ENCODE assay signal across 28 cellular contexts in the genomic region with DNA sequence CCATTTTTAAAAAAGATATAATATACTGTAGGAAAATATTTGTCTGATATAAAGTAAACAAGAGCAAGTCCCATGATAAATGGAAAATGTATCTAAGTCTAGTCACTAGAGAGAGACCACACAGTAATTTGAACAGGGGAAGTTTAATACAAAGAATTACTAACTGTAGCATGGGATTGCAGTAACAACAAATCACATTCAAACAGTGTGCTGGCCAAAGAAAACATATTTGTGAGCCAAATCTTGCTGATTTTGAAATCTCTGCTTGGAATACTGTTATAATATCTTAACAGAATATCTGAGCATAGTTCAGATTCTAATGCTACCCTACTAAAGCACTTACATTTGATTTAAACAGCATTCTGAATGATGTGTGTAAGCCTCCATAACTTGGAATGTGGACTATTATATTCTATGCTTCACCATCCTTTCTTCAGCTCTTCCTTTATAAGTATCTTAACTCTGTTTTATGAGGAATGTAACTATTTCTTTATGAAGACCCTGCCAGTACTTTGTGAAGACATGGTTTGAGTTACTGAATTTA.
DNase-seq lines count a peak whose midpoint lies in the region; ATAC-seq and TF ChIP-seq lines count a peak whose summit lies in the region.
"Had no signal": no experiment of that assay in that cellular context is flagged by ENCODE, and none has a peak within 500 bp of the region (broad histone marks: within the 10 kb centered on the region; RNA-seq: fewer than 3 reads in every experiment).

No MANE protein-coding gene starts in this region.

- H3K4me2 ChIP-seq in neural progenitor cell, result no peak overlapping the region

- H3K27me3 ChIP-seq in MG63 (no peaks in the 10 kb centered on the region), neural progenitor cell (no peaks in the 10 kb centered on the region)
- H3K27me3 ChIP-seq: esophagus squamous epithelium had no signal

- TF ChIP-seq CTCF in fibroblast of the aortic adventitia (IDR thresholded peaks at IDR 0.05; ENCODE audit: insufficient read depth, low read length) (no peak), osteocyte (IDR thresholded peaks at IDR 0.05) (no peak), neural progenitor cell (IDR thresholded peaks at IDR 0.05) (no peak)

- H3K36me3 ChIP-seq in MG63 (no peaks in the 10 kb centered on the region), neural progenitor cell (no peaks in the 10 kb centered on the region)
- H3K36me3 ChIP-seq: esophagus squamous epithelium, left ventricle myocardium inferior had no signal

- no peak overlapping the region for H3K27ac ChIP-seq in neural progenitor cell
- H3K27ac ChIP-seq: esophagus squamous epithelium, left ventricle myocardium inferior, psoas muscle had no signal

- no peaks in the 10 kb centered on the region for H3F3A ChIP-seq in neural progenitor cell (ENCODE audit: low read depth)

- H3K4me3 Mint-ChIP-seq in osteocyte (ENCODE audit: unreplicated experiment) (no peak overlapping the region), neural progenitor cell (no peak overlapping the region)
- H3K4me3 Mint-ChIP-seq: activated naive CD4-positive, alpha-beta T cell treated with anti-CD3 and anti-CD28 coated beads, Interleukin-2, amount 50 U/mL, for 24 hours; CD8-positive, alpha-beta memory T cell; central memory CD8-positive, alpha-beta T cell; type B pancreatic cell had no signal

- peak; percentile 3 for DNase-seq in MG63
- peak; percentile 35 for DNase-seq in astrocyte of the hippocampus (ENCODE audit: low read depth, low spot score)
- peak; percentile 64 for DNase-seq in fibroblast of the aortic adventitia (ENCODE audit: low read depth)
- no peak for DNase-seq in osteocyte (ENCODE audit: extremely low spot score, unreplicated experiment)
- no peak for DNase-seq in cerebellar nuclear complex (lab: John Stamatoyannopoulos, UW)
- no peak for DNase-seq in mucosa of gallbladder (ENCODE audit: low spot score)
- no peak for DNase-seq in neural progenitor cell (ENCODE audit: low spot score)
- DNase-seq: activated CD4-positive, alpha-beta T cell treated with anti-CD3 and anti-CD28 coated beads for 48 hours; anterior cingulate cortex; CD8-positive, alpha-beta memory T cell; esophagus squamous epithelium; H7; Karpas-422; left ventricle myocardium inferior; NCI-H1436; NCI-H748 treated with DMSO at 0.1 percent for 48 hours; nucleus accumbens; psoas muscle; SHP77 treated with DMSO at 0.1 percent for 48 hours; stimulated activated CD4-positive, alpha-beta T cell treated with anti-CD3 and anti-CD28 coated beads, Interleukin-4, amount 100 ng/mL, for 24 hours; substantia nigra; T1000 had no signal

- H3K4me1 Mint-ChIP-seq in osteocyte (ENCODE audit: unreplicated experiment), result peaks cover 14% of the 10 kb centered on the region
- no peaks in the 10 kb centered on the region for H3K4me1 Mint-ChIP-seq in neural progenitor cell
- H3K4me1 Mint-ChIP-seq: activated naive CD4-positive, alpha-beta T cell treated with anti-CD3 and anti-CD28 coated beads, Interleukin-2, amount 50 U/mL, for 24 hours; CD8-positive, alpha-beta memory T cell; central memory CD8-positive, alpha-beta T cell had no signal

- H3K4me3 ChIP-seq in MG63 (no peak overlapping the region), fibroblast of the aortic adventitia (ENCODE audit: low read depth, low read length) (no peak overlapping the region), neural progenitor cell (no peak overlapping the region)
- H3K4me3 ChIP-seq: esophagus squamous epithelium, GM12878, left ventricle myocardium inferior, psoas muscle had no signal

- no peaks in the 10 kb centered on the region for H4K20me1 ChIP-seq in neural progenitor cell (ENCODE audit: low read depth)

- no peak overlapping the region for H3K9ac ChIP-seq in neural progenitor cell

- no peaks in the 10 kb centered on the region for H3K9me3 ChIP-seq in MG63
- H3K9me3 ChIP-seq in neural progenitor cell (ENCODE audit: low read depth), result no peaks in the 10 kb centered on the region
- H3K9me3 ChIP-seq: esophagus squamous epithelium, left ventricle myocardium inferior, psoas muscle had no signal

- no peak for ATAC-seq in GM18519 (IDR thresholded peaks at IDR 0.05; ENCODE audit: low FRiP score, unreplicated experiment)
- ATAC-seq: GM12878, Panc1, psoas muscle had no signal

- H3K27me3 Mint-ChIP-seq in osteocyte (ENCODE audit: unreplicated experiment) (peaks cover 6% of the 10 kb centered on the region), neural progenitor cell (ENCODE audit: insufficient read depth, low read depth) (no peaks in the 10 kb centered on the region)
- H3K27me3 Mint-ChIP-seq: activated naive CD4-positive, alpha-beta T cell treated with anti-CD3 and anti-CD28 coated beads, Interleukin-2, amount 50 U/mL, for 24 hours; CD8-positive, alpha-beta memory T cell; central memory CD8-positive, alpha-beta T cell; type B pancreatic cell had no signal

- no peak overlapping the region for H2AFZ ChIP-seq in neural progenitor cell (replicated peaks)

- no peaks in the 10 kb centered on the region for H3K4me1 ChIP-seq in neural progenitor cell
- H3K4me1 ChIP-seq: esophagus squamous epithelium, left ventricle myocardium inferior, psoas muscle had no signal

- H3K9me3 Mint-ChIP-seq in osteocyte (ENCODE audit: unreplicated experiment) (no peaks in the 10 kb centered on the region), neural progenitor cell (no peaks in the 10 kb centered on the region)
- H3K9me3 Mint-ChIP-seq: activated naive CD4-positive, alpha-beta T cell treated with anti-CD3 and anti-CD28 coated beads, Interleukin-2, amount 50 U/mL, for 24 hours; type B pancreatic cell had no signal

- no peaks in the 10 kb centered on the region for H3K79me2 ChIP-seq in neural progenitor cell (ENCODE audit: low read depth)

- H3K36me3 Mint-ChIP-seq in osteocyte (ENCODE audit: unreplicated experiment), result no peaks in the 10 kb centered on the region
- H3K36me3 Mint-ChIP-seq in neural progenitor cell, result no peaks in the 10 kb centered on the region
- H3K36me3 Mint-ChIP-seq: activated naive CD4-positive, alpha-beta T cell treated with anti-CD3 and anti-CD28 coated beads, Interleukin-2, amount 50 U/mL, for 24 hours; CD8-positive, alpha-beta memory T cell; type B pancreatic cell had no signal

- H3K27ac Mint-ChIP-seq in osteocyte (ENCODE audit: unreplicated experiment) (peak overlapping the region; percentile 13), neural progenitor cell (no peak overlapping the region)
- H3K27ac Mint-ChIP-seq: activated naive CD4-positive, alpha-beta T cell treated with anti-CD3 and anti-CD28 coated beads, Interleukin-2, amount 50 U/mL, for 24 hours; CD8-positive, alpha-beta memory T cell; type B pancreatic cell had no signal

Comparison
In these comparisons a context has a peak if more than half of its experiments do, and no peak if none do; other contexts are left out.
1. DNase-seq: peak in MG63 (single experiment), astrocyte of the hippocampus (single experiment) and fibroblast of the aortic adventitia (single experiment); none in osteocyte (single experiment), cerebellar nuclear complex (0 of 2), mucosa of gallbladder (single experiment) and neural progenitor cell (single experiment).